In genomic region chr5:171450423-171451246, GRCh38 we compare ENCODE assay signal across 9 cellular contexts. TPM values are rescaled to one million over a fixed set of nuclear protein-coding genes. Genes with fewer than 3 reads are reported as not detected.
A peak's percentile ranks its signal among the peaks of the same experiment; 100 is the strongest.
DNase-seq lines count a peak whose midpoint lies in the region; ATAC-seq, FAIRE-seq and TF ChIP-seq lines count a peak whose summit lies in the region.
"Had no signal": no experiment of that assay in that cellular context is flagged by ENCODE, and none has a peak within 500 bp of the region (broad histone marks: within the 10 kb centered on the region; RNA-seq: fewer than 3 reads in every experiment).

No MANE protein-coding gene starts in this region.

- H3K4me3 ChIP-seq in HEK293 (ENCODE audit: low read depth, low read length) (peak overlapping the region; percentile 25), fibroblast of the aortic adventitia (ENCODE audit: low read depth, low read length) (peak overlapping the region; percentile 57)

- no peak overlapping the region for H3K27ac ChIP-seq in HEK293 (ENCODE audit: extremely low read depth, low read depth, low read length)
- H3K27ac ChIP-seq: neutrophil had no signal

- FAIRE-seq in GM19239 (lab: Jason Lieb, UNC): no peak

- H3K4me1 ChIP-seq in HEK293 (ENCODE audit: control insufficient read depth, insufficient read depth, low read length): no peaks in the 10 kb centered on the region

- TF ChIP-seq CTCF in HEK293 (tag by site-specific recombination; IDR thresholded peaks at IDR 0.05): no peak
- TF ChIP-seq CTCF in fibroblast of the aortic adventitia (IDR thresholded peaks at IDR 0.05; ENCODE audit: insufficient read depth, low read length): no peak
- TF ChIP-seq CTCF in osteocyte (IDR thresholded peaks at IDR 0.05): no peak

- H3K36me3 Mint-ChIP-seq in osteocyte (ENCODE audit: unreplicated experiment): no peaks in the 10 kb centered on the region

- no peaks in the 10 kb centered on the region for H3K27me3 Mint-ChIP-seq in osteocyte (ENCODE audit: unreplicated experiment)

- peak overlapping the region; percentile 51 for H3K4me3 Mint-ChIP-seq in osteocyte (ENCODE audit: unreplicated experiment)

- no peaks in the 10 kb centered on the region for H3K9me3 ChIP-seq in HEK293 (ENCODE audit: control insufficient read depth, insufficient read depth, low read depth, low read length)
- H3K9me3 ChIP-seq: neutrophil had no signal

- no peaks in the 10 kb centered on the region for H3K36me3 ChIP-seq in HEK293 (ENCODE audit: control insufficient read depth in 2 of 2, insufficient read depth in 1 of 2, low read length in 2 of 2)
- H3K36me3 ChIP-seq: neutrophil had no signal

- CTCF ChIA-PET in HEK293 (lab: Yijun Ruan, JAX): interaction anchor here (0.6 kb wide), 1 partner anchor 156 kb away, joined by 3 read pairs; no protein-coding TSS in a partner anchor

- H3K9me3 Mint-ChIP-seq in osteocyte (ENCODE audit: unreplicated experiment): no peaks in the 10 kb centered on the region

- ATAC-seq in HG02973 (IDR thresholded peaks at IDR 0.05; ENCODE audit: unreplicated experiment): no peak

- peak; percentile 31 to 42 for DNase-seq in activated CD4-positive, alpha-beta T cell treated with anti-CD3 and anti-CD28 coated beads, Interleukin-2, amount 50 U/mL, for 48 hours
- DNase-seq in fibroblast of the aortic adventitia (ENCODE audit: low read depth) (peak; percentile 79), osteocyte (ENCODE audit: extremely low spot score, unreplicated experiment) (peak; percentile 92), T-helper 9 cell (no peak), Ammon's horn (ENCODE audit: low spot score) (no peak), GM19239 (ENCODE audit: insufficient read length, low spot score) (no peak)

- H3K27ac Mint-ChIP-seq in osteocyte (ENCODE audit: unreplicated experiment): peak overlapping the region; percentile 84

- H3K4me1 Mint-ChIP-seq in osteocyte (ENCODE audit: unreplicated experiment): peaks cover 28% of the 10 kb centered on the region

- POLR2A ChIA-PET in HEK293 (lab: Yijun Ruan, JAX): no interaction called here

TF ChIP-seq in HEK293, 187 proteins besides CTCF, POLR2A, EP300 and RAD21:
- peak; percentile 32; the same call in 1 of the 2 replicates for TF ChIP-seq GLIS1 (tag by site-specific recombination; IDR thresholded peaks at IDR 0.05)
- TF ChIP-seq KLF1 (tag by site-specific recombination; IDR thresholded peaks at IDR 0.05): peak; percentile 41; the same call in 1 of the 2 replicates
- no peak for TF ChIP-seq PRDM1 (tag by site-specific recombination; IDR thresholded peaks at IDR 0.05)
- peak; percentile 33; the same call in 1 of the 2 replicates for TF ChIP-seq KLF7 (tag by site-specific recombination; IDR thresholded peaks at IDR 0.05; ENCODE audit: borderline replicate concordance)
- no peak for TF ChIP-seq ZNF132 (tag by site-specific recombination; IDR thresholded peaks at IDR 0.05; ENCODE audit: borderline replicate concordance)
- TF ChIP-seq ZNF473 (tag by site-specific recombination; IDR thresholded peaks at IDR 0.05): no peak
- TF ChIP-seq ZNF785 (tag by site-specific recombination; IDR thresholded peaks at IDR 0.05): no peak
- TF ChIP-seq IKZF3 (tag by site-specific recombination; IDR thresholded peaks at IDR 0.05): 0 out of 2 replicates have a peak, but pooled peaks have one; percentile 20
- peak; percentile 30; the same call in 1 of the 2 replicates for TF ChIP-seq ZNF398 (tag by site-specific recombination; IDR thresholded peaks at IDR 0.05)
- TF ChIP-seq ZSCAN23 (tag by site-specific recombination; IDR thresholded peaks at IDR 0.05): no peak
- 0 out of 2 replicates have a peak, but pooled peaks have one; percentile 8 for TF ChIP-seq ZBTB8A (tag by site-specific recombination; IDR thresholded peaks at IDR 0.05)
- no peak for TF ChIP-seq ZNF2 (tag by site-specific recombination; IDR thresholded peaks at IDR 0.05)
- TF ChIP-seq ZNF514 (tag by site-specific recombination; IDR thresholded peaks at IDR 0.05): no peak
- no peak for TF ChIP-seq ZNF704 (tag by site-specific recombination; IDR thresholded peaks at IDR 0.05)
- no peak for TF ChIP-seq ZNF843 (tag by site-specific recombination; IDR thresholded peaks at IDR 0.05)

RNA-seq across cellular contexts. Expression of gene FGF18, which starts 31.2 kb away (rescaled TPM):
- total RNA-seq in fibroblast of the aortic adventitia (ENCODE audit: low replicate concordance) (0.54 TPM in 1 of 2 replicates, not detected in the other), osteocyte (5.9 and 6.0 TPM in 2 replicates)

Comparison
In these comparisons a context has a peak if more than half of its experiments do, and no peak if none do; other contexts are left out.
1. DNase-seq: peak in activated CD4-positive, alpha-beta T cell treated with anti-CD3 and anti-CD28 coated beads, Interleukin-2, amount 50 U/mL, for 48 hours (2 of 2), fibroblast of the aortic adventitia (single experiment) and osteocyte (single experiment); none in T-helper 9 cell (single experiment), Ammon's horn (single experiment) and GM19239 (single experiment).